In the genomic region with DNA sequence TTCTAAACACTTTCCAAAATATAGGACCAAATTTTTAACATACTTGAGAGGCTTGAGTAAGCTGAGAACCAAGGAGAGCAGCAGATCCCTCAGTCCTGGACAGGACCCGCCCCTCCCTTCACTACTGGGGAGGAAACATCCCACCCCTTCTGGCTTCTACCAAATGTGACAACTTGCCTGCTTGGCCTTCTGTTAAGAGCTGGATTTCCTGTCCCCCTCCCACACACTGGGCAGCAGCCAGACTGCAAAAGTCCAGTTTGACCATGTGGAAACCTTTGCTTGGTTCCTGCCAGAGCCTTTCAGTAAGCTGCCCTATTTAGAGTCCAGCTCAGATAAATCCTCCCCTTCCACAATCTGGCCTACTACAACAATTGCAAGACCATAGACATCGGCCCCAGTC, we compare ENCODE assay signal across 16 cellular contexts.
DNase-seq lines count a peak whose midpoint lies in the region; ATAC-seq and TF ChIP-seq lines count a peak whose summit lies in the region.
"Had no signal": no experiment of that assay in that cellular context is flagged by ENCODE, and none has a peak within 500 bp of the region (broad histone marks: within the 10 kb centered on the region; RNA-seq: fewer than 3 reads in every experiment).

No MANE protein-coding gene starts in this region.

- no peak overlapping the region for H3K4me3 Mint-ChIP-seq in activated naive CD8-positive, alpha-beta T cell treated with anti-CD3 and anti-CD28 coated beads for 36 hours
- H3K4me3 Mint-ChIP-seq: activated CD8-positive, alpha-beta memory T cell treated with anti-CD3 and anti-CD28 coated beads, Interleukin-2, amount 10 ng/mL, durations not matched to agents 7 days and 5 days; activated naive CD8-positive, alpha-beta T cell treated with anti-CD3 and anti-CD28 coated beads, Interleukin-2, amount 50 U/mL, for 24 hours; effector memory CD8-positive, alpha-beta T cell; IgD-negative memory B cell had no signal

- TF ChIP-seq POLR2A in tibial nerve (IDR thresholded peaks at IDR 0.05) = no peak

- peak; percentile 54 for DNase-seq in WERI-Rb-1
- peak; percentile 35 for DNase-seq in globus pallidus (ENCODE audit: low spot score)
- DNase-seq in medulla oblongata (ENCODE audit: extremely low spot score) = peak; percentile 73
- DNase-seq in tibial nerve (ENCODE audit: low spot score in 2 of 2) = peak; percentile 15 to 42
- no peak for DNase-seq in T-helper 1 cell
- no peak for DNase-seq in activated naive CD8-positive, alpha-beta T cell treated with anti-CD3 and anti-CD28 coated beads for 36 hours
- DNase-seq in HPDE6-E6E7 (ENCODE audit: extremely low spot score) = no peak
- DNase-seq: activated CD8-positive, alpha-beta memory T cell treated with anti-CD3 and anti-CD28 coated beads, Interleukin-2, amount 10 ng/mL, durations not matched to agents 7 days and 5 days; activated naive CD8-positive, alpha-beta T cell treated with anti-CD3 and anti-CD28 coated beads, Interleukin-2, amount 50 U/mL, for 24 hours; Caco-2; effector memory CD8-positive, alpha-beta T cell; NCI-H2029 treated with DMSO at 0.1 percent for 48 hours had no signal

- no peaks in the 10 kb centered on the region for H3K9me3 ChIP-seq in WERI-Rb-1 (ENCODE audit: severe bottlenecking)
- H3K9me3 ChIP-seq in tibial nerve = no peaks in the 10 kb centered on the region
- H3K9me3 ChIP-seq: Caco-2, HAP-1, vagina had no signal

- no peak overlapping the region for H3K27ac Mint-ChIP-seq in activated naive CD8-positive, alpha-beta T cell treated with anti-CD3 and anti-CD28 coated beads for 36 hours
- H3K27ac Mint-ChIP-seq: activated CD8-positive, alpha-beta memory T cell treated with anti-CD3 and anti-CD28 coated beads, Interleukin-2, amount 10 ng/mL, durations not matched to agents 7 days and 5 days; activated naive CD8-positive, alpha-beta T cell treated with anti-CD3 and anti-CD28 coated beads, Interleukin-2, amount 50 U/mL, for 24 hours; effector memory CD8-positive, alpha-beta T cell; IgD-negative memory B cell had no signal

- H3K27ac ChIP-seq in WERI-Rb-1 = no peak overlapping the region
- peak overlapping the region in 1 of 4 donors; percentile 49 for H3K27ac ChIP-seq in tibial nerve
- H3K27ac ChIP-seq: vagina had no signal

- ATAC-seq in HG03095 (IDR thresholded peaks at IDR 0.05; ENCODE audit: unreplicated experiment) = no peak
- ATAC-seq: activated CD8-positive, alpha-beta memory T cell treated with anti-CD3 and anti-CD28 coated beads, Interleukin-2, amount 10 ng/mL, durations not matched to agents 7 days and 5 days; activated naive CD8-positive, alpha-beta T cell treated with anti-CD3 and anti-CD28 coated beads, Interleukin-2, amount 50 U/mL, for 24 hours; effector memory CD8-positive, alpha-beta T cell had no signal

- peak in 1 of 2 donors; percentile 7 for TF ChIP-seq EP300 in tibial nerve (IDR thresholded peaks at IDR 0.05)

- no peaks in the 10 kb centered on the region for H3K36me3 Mint-ChIP-seq in activated naive CD8-positive, alpha-beta T cell treated with anti-CD3 and anti-CD28 coated beads for 36 hours
- H3K36me3 Mint-ChIP-seq: activated CD8-positive, alpha-beta memory T cell treated with anti-CD3 and anti-CD28 coated beads, Interleukin-2, amount 10 ng/mL, durations not matched to agents 7 days and 5 days had no signal

- no peaks in the 10 kb centered on the region for H3K4me1 Mint-ChIP-seq in activated naive CD8-positive, alpha-beta T cell treated with anti-CD3 and anti-CD28 coated beads for 36 hours
- H3K4me1 Mint-ChIP-seq: activated CD8-positive, alpha-beta memory T cell treated with anti-CD3 and anti-CD28 coated beads, Interleukin-2, amount 10 ng/mL, durations not matched to agents 7 days and 5 days; activated naive CD8-positive, alpha-beta T cell treated with anti-CD3 and anti-CD28 coated beads, Interleukin-2, amount 50 U/mL, for 24 hours had no signal

- peaks cover 4% of the 10 kb centered on the region for H3K27me3 Mint-ChIP-seq in activated naive CD8-positive, alpha-beta T cell treated with anti-CD3 and anti-CD28 coated beads for 36 hours
- H3K27me3 Mint-ChIP-seq: activated CD8-positive, alpha-beta memory T cell treated with anti-CD3 and anti-CD28 coated beads, Interleukin-2, amount 10 ng/mL, durations not matched to agents 7 days and 5 days had no signal

- TF ChIP-seq CTCF in WERI-Rb-1 (IDR thresholded peaks at IDR 0.05; ENCODE audit: low read depth, low read length) (no peak), tibial nerve (IDR thresholded peaks at IDR 0.05) (no peak)

- H3K36me3 ChIP-seq in WERI-Rb-1 (no peaks in the 10 kb centered on the region), tibial nerve (no peaks in the 10 kb centered on the region)
- H3K36me3 ChIP-seq: HAP-1, vagina had no signal

- H3K9me3 Mint-ChIP-seq in activated naive CD8-positive, alpha-beta T cell treated with anti-CD3 and anti-CD28 coated beads for 36 hours = no peaks in the 10 kb centered on the region
- H3K9me3 Mint-ChIP-seq: activated naive CD8-positive, alpha-beta T cell treated with anti-CD3 and anti-CD28 coated beads, Interleukin-2, amount 50 U/mL, for 24 hours; effector memory CD8-positive, alpha-beta T cell; IgD-negative memory B cell had no signal

- H3K4me3 ChIP-seq in WERI-Rb-1 (ENCODE audit: low read depth, low read length) = no peak overlapping the region
- no peak overlapping the region for H3K4me3 ChIP-seq in tibial nerve
- H3K4me3 ChIP-seq: HAP-1, vagina had no signal

- no peaks in the 10 kb centered on the region for H3K27me3 ChIP-seq in WERI-Rb-1 (ENCODE audit: insufficient read depth, low read depth, severe bottlenecking)
- no peaks in the 10 kb centered on the region for H3K27me3 ChIP-seq in tibial nerve
- H3K27me3 ChIP-seq: vagina had no signal

- WGBS in tibial nerve, 2 donors = 29 to 35% methylated on average over 2 of the region's 2 CpGs

- peaks cover 0 to 7% (median 0%) of the 10 kb centered on the region in 4 donors for H3K4me1 ChIP-seq in tibial nerve
- H3K4me1 ChIP-seq: Caco-2, HAP-1, vagina had no signal

Comparison
In these comparisons a context has a peak if more than half of its experiments do, and no peak if none do; other contexts are left out.
1. DNase-seq: peak in WERI-Rb-1 (single experiment), globus pallidus (single experiment), medulla oblongata (single experiment) and tibial nerve (2 of 2); none in T-helper 1 cell (0 of 5), activated naive CD8-positive, alpha-beta T cell treated with anti-CD3 and anti-CD28 coated beads for 36 hours (single experiment) and HPDE6-E6E7 (single experiment).